1 cellular context compared by ENCODE assay signal in the genomic region with DNA sequence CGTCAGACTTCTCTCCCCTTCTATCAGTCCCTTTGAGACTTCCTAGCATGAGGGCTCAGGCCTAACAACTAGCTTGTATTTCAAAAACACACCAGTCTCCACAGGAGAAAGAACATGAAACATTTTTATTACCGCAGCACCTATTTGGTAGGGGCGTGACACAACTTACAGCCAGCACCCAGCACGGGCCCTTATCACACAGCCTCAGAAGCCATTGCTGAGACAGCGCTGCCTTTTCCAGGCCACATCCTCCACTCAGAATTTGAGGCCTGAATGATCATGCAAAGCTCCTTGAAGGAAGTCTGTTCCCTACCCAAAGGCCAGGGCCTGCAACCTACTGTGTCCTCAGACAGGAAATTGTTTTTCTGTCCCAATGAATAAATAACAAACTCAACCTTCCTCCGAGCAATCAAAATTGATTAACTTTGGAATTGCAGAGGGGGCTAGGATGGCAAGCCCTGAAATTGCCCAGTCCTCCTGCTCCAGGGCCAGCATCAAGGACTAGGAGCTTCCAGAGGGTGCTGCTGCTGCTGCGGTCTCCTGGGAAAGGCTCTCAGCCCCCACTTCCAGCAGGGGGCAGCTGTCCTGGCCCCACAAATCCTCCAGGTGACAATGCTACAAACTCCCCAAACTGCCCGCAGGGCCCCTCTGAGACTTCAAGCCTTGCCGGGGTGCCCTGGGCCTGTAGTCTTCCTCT.
TF ChIP-seq lines count a peak whose summit lies in the region.

No MANE protein-coding gene starts in this region.

TF ChIP-seq in H1, 55 proteins besides CTCF, POLR2A, EP300 and RAD21:
- no peak for TF ChIP-seq POLR2AphosphoS5 (IDR thresholded peaks at IDR 0.05; ENCODE audit: low read depth, low read length)
- TF ChIP-seq BACH1 (IDR thresholded peaks at IDR 0.05; ENCODE audit: low read length): no peak
- TF ChIP-seq FOSL1 (IDR thresholded peaks at IDR 0.05; ENCODE audit: insufficient read depth, low read depth, low read length): no peak
- no peak for TF ChIP-seq ZNF274 (IDR thresholded peaks at IDR 0.05; ENCODE audit: borderline replicate concordance, extremely low read depth, low read length)
- no peak for TF ChIP-seq TBP (IDR thresholded peaks at IDR 0.05; ENCODE audit: low read depth, low read length)
- no peak for TF ChIP-seq PHF8 (conservative IDR thresholded peaks at IDR 0.05; ENCODE audit: low read depth, low read length)
- no peak for TF ChIP-seq KDM1A (IDR thresholded peaks at IDR 0.05; ENCODE audit: borderline replicate concordance, low read length)
- TF ChIP-seq SIN3A (conservative IDR thresholded peaks at IDR 0.05 in 1 of 2, IDR thresholded peaks at IDR 0.05 in 1 of 2; ENCODE audit: low read depth in 1 of 2, low read length in 2 of 2): no peak
- TF ChIP-seq TAF7 (optimal IDR thresholded peaks at IDR 0.05; ENCODE audit: borderline replicate concordance, low read depth, low read length): no peak
- no peak for TF ChIP-seq CHD2 (IDR thresholded peaks at IDR 0.05; ENCODE audit: low read length)
- TF ChIP-seq HDAC2 (IDR thresholded peaks at IDR 0.05; ENCODE audit: borderline replicate concordance in 1 of 2, low read depth in 2 of 2, low read length in 2 of 2): no peak
- no peak for TF ChIP-seq JUND (IDR thresholded peaks at IDR 0.05; ENCODE audit: low read length)
- TF ChIP-seq, protein P1, sequence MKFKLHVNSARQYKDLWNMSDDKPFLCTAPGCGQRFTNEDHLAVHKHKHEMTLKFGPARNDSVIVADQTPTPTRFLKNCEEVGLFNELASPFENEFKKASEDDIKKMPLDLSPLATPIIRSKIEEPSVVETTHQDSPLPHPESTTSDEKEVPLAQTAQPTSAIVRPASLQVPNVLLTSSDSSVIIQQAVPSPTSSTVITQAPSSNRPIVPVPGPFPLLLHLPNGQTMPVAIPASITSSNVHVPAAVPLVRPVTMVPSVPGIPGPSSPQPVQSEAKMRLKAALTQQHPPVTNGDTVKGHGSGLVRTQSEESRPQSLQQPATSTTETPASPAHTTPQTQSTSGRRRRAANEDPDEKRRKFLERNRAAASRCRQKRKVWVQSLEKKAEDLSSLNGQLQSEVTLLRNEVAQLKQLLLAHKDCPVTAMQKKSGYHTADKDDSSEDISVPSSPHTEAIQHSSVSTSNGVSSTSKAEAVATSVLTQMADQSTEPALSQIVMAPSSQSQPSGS (IDR thresholded peaks at IDR 0.05; ENCODE audit: low read length): no peak
